ENCODE assay signal across 1 cellular context in the genomic region with DNA sequence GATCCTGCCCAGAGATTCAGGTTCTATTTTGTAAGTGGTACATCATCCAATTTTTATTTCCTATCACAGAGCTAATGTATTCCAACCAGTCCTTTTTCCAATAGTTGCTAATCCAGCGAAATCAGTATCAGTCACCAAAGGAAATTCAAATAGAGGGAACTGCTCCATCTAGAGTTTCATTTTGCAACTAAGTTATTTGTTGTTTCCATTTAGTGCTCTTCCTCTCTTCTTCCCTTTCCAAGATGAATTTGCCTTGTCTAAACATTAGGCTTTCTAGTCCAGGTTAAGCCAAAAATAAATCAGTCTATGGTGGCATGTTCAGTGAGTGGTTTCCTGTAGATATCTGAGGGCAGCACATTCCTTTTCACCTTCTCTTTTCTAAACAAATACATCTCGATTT.
TF ChIP-seq lines count a peak whose summit lies in the region.

No MANE protein-coding gene starts in this region.

TF ChIP-seq in H1, 55 proteins besides CTCF, POLR2A, EP300 and RAD21 (continued from another document):
- TF ChIP-seq, protein P1, sequence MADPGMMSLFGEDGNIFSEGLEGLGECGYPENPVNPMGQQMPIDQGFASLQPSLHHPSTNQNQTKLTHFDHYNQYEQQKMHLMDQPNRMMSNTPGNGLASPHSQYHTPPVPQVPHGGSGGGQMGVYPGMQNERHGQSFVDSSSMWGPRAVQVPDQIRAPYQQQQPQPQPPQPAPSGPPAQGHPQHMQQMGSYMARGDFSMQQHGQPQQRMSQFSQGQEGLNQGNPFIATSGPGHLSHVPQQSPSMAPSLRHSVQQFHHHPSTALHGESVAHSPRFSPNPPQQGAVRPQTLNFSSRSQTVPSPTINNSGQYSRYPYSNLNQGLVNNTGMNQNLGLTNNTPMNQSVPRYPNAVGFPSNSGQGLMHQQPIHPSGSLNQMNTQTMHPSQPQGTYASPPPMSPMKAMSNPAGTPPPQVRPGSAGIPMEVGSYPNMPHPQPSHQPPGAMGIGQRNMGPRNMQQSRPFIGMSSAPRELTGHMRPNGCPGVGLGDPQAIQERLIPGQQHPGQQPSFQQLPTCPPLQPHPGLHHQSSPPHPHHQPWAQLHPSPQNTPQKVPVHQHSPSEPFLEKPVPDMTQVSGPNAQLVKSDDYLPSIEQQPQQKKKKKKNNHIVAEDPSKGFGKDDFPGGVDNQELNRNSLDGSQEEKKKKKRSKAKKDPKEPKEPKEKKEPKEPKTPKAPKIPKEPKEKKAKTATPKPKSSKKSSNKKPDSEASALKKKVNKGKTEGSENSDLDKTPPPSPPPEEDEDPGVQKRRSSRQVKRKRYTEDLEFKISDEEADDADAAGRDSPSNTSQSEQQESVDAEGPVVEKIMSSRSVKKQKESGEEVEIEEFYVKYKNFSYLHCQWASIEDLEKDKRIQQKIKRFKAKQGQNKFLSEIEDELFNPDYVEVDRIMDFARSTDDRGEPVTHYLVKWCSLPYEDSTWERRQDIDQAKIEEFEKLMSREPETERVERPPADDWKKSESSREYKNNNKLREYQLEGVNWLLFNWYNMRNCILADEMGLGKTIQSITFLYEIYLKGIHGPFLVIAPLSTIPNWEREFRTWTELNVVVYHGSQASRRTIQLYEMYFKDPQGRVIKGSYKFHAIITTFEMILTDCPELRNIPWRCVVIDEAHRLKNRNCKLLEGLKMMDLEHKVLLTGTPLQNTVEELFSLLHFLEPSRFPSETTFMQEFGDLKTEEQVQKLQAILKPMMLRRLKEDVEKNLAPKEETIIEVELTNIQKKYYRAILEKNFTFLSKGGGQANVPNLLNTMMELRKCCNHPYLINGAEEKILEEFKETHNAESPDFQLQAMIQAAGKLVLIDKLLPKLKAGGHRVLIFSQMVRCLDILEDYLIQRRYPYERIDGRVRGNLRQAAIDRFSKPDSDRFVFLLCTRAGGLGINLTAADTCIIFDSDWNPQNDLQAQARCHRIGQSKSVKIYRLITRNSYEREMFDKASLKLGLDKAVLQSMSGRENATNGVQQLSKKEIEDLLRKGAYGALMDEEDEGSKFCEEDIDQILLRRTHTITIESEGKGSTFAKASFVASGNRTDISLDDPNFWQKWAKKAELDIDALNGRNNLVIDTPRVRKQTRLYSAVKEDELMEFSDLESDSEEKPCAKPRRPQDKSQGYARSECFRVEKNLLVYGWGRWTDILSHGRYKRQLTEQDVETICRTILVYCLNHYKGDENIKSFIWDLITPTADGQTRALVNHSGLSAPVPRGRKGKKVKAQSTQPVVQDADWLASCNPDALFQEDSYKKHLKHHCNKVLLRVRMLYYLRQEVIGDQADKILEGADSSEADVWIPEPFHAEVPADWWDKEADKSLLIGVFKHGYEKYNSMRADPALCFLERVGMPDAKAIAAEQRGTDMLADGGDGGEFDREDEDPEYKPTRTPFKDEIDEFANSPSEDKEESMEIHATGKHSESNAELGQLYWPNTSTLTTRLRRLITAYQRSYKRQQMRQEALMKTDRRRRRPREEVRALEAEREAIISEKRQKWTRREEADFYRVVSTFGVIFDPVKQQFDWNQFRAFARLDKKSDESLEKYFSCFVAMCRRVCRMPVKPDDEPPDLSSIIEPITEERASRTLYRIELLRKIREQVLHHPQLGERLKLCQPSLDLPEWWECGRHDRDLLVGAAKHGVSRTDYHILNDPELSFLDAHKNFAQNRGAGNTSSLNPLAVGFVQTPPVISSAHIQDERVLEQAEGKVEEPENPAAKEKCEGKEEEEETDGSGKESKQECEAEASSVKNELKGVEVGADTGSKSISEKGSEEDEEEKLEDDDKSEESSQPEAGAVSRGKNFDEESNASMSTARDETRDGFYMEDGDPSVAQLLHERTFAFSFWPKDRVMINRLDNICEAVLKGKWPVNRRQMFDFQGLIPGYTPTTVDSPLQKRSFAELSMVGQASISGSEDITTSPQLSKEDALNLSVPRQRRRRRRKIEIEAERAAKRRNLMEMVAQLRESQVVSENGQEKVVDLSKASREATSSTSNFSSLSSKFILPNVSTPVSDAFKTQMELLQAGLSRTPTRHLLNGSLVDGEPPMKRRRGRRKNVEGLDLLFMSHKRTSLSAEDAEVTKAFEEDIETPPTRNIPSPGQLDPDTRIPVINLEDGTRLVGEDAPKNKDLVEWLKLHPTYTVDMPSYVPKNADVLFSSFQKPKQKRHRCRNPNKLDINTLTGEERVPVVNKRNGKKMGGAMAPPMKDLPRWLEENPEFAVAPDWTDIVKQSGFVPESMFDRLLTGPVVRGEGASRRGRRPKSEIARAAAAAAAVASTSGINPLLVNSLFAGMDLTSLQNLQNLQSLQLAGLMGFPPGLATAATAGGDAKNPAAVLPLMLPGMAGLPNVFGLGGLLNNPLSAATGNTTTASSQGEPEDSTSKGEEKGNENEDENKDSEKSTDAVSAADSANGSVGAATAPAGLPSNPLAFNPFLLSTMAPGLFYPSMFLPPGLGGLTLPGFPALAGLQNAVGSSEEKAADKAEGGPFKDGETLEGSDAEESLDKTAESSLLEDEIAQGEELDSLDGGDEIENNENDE (IDR thresholded peaks at IDR 0.05; ENCODE audit: insufficient replicate concordance, low read length) = no peak
- TF ChIP-seq, protein P2, sequence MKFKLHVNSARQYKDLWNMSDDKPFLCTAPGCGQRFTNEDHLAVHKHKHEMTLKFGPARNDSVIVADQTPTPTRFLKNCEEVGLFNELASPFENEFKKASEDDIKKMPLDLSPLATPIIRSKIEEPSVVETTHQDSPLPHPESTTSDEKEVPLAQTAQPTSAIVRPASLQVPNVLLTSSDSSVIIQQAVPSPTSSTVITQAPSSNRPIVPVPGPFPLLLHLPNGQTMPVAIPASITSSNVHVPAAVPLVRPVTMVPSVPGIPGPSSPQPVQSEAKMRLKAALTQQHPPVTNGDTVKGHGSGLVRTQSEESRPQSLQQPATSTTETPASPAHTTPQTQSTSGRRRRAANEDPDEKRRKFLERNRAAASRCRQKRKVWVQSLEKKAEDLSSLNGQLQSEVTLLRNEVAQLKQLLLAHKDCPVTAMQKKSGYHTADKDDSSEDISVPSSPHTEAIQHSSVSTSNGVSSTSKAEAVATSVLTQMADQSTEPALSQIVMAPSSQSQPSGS (IDR thresholded peaks at IDR 0.05; ENCODE audit: low read length) = no peak
- TF ChIP-seq SUZ12 (IDR thresholded peaks at IDR 0.05; ENCODE audit: low read length) (no peak), BACH1 (IDR thresholded peaks at IDR 0.05; ENCODE audit: low read length) (no peak), FOSL1 (IDR thresholded peaks at IDR 0.05; ENCODE audit: insufficient read depth, low read depth, low read length) (no peak), TAF1 (IDR thresholded peaks at IDR 0.05; ENCODE audit: low read depth, low read length) (no peak), PHF8 (conservative IDR thresholded peaks at IDR 0.05; ENCODE audit: low read depth, low read length) (no peak), NRF1 (IDR thresholded peaks at IDR 0.05; ENCODE audit: low read depth, low read length) (no peak)
